8 cellular contexts compared by ENCODE assay signal in the genomic region with DNA sequence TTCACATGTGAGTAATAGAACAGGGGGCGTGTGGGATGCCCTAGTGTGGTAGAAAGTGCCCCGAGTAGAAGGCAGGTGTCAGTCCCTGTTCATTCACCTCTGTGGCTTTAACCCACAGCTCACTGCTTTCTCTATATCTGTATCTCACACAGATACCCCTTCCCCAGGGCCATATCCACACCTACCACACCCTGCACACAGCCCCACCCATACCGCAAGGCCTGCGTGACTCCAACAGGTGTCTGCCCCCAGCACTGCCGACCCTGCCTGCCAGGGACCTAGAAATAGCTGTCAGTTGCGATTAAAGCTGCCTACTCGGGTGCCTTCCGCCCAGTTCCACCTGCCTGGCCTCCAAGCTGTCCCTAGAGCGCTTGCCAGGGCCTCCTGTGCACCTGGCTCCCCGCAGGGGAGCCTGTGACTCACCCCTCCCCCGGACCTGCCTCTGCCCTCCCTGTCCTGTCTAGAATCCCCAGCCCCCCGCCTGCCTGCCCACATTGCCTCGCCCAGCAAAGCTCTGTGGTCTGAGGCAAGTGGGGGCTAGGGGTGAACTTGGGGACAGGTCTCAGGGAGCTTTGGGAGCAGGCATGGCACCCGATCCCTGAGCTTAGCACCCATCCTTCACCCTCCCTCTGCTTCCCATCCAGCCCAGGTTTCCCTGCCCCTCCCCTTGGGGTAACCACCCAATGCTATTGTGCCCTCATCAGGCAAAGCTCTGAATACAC. TPM values are rescaled to one million over a fixed set of nuclear protein-coding genes. Genes with fewer than 3 reads are reported as not detected.
DNase-seq lines count a peak whose midpoint lies in the region; ATAC-seq and TF ChIP-seq lines count a peak whose summit lies in the region.

No MANE protein-coding gene starts in this region.

- no peaks in the 10 kb centered on the region for H3K9me3 Mint-ChIP-seq in activated CD4-positive, alpha-beta T cell treated with anti-CD3 and anti-CD28 coated beads for 36 hours (ENCODE audit: low read depth)
- no peaks in the 10 kb centered on the region for H3K9me3 Mint-ChIP-seq in MCF 10A (ENCODE audit: unreplicated experiment)

- CTCF ChIA-PET in activated CD4-positive, alpha-beta T cell treated with anti-CD3 and anti-CD28 coated beads for 36 hours (lab: Charles Lee), result interaction anchor here (0.6 to 31.0 kb wide), 4 partner anchors 8 to 60 kb away, joined by 3 to 712 read pairs (median 54); a partner anchor contains a TSS
- CTCF ChIA-PET in MCF 10A (lab: Yijun Ruan, JAX), result interaction anchor here (0.6 to 31.0 kb wide), 16 partner anchors 8 to 1850 kb away, joined by 3 to 1902 read pairs (median 8); a partner anchor contains a TSS

- H3K27me3 Mint-ChIP-seq in activated CD4-positive, alpha-beta T cell treated with anti-CD3 and anti-CD28 coated beads for 36 hours, result no peaks in the 10 kb centered on the region
- no peaks in the 10 kb centered on the region for H3K27me3 Mint-ChIP-seq in MCF 10A (ENCODE audit: insufficient read depth, unreplicated experiment)

- peak; percentile 59 for DNase-seq in activated CD4-positive, alpha-beta T cell treated with anti-CD3 and anti-CD28 coated beads for 36 hours
- no peak for DNase-seq in activated CD4-positive, alpha-beta T cell treated with anti-CD3 and anti-CD28 coated beads, Interleukin-2, amount 50 U/mL, for 1 hour
- DNase-seq in NCI-H510A (lab: John Stamatoyannopoulos, UW) (peak; percentile 87), MCF 10A (ENCODE audit: unreplicated experiment) (peak; percentile 88), hippocampal formation (lab: John Stamatoyannopoulos, UW) (no peak)
- DNase-seq in stimulated activated CD8-positive, alpha-beta memory T cell treated with anti-CD3 and anti-CD28 coated beads, Interleukin-4, amount 100 ng/mL, for 48 hours, result peak; percentile 43

- BruUV-seq in MCF 10A (replicated peaks; lab: Mats Ljungman, UMichigan), result no TSS peak

- intact Hi-C loops in activated CD4-positive, alpha-beta T cell treated with anti-CD3 and anti-CD28 coated beads for 36 hours (cut with DNase I, micrococcal nuclease), result no loop called here
- intact Hi-C loops in MCF 10A (cut with micrococcal nuclease), result no loop called here

- no peak overlapping the region for H3K4me3 Mint-ChIP-seq in activated CD4-positive, alpha-beta T cell treated with anti-CD3 and anti-CD28 coated beads for 36 hours
- H3K4me3 Mint-ChIP-seq in MCF 10A (ENCODE audit: unreplicated experiment), result no peak overlapping the region

- peak; percentile 50 for ATAC-seq in activated CD4-positive, alpha-beta T cell treated with anti-CD3 and anti-CD28 coated beads for 36 hours
- no peak for ATAC-seq in GM19397 (IDR thresholded peaks at IDR 0.05; ENCODE audit: unreplicated experiment)
- no peak for ATAC-seq in HG03354 (IDR thresholded peaks at IDR 0.05; ENCODE audit: poor library complexity, severe bottlenecking, unreplicated experiment)

- peak overlapping the region; percentile 60 for H3K27ac Mint-ChIP-seq in activated CD4-positive, alpha-beta T cell treated with anti-CD3 and anti-CD28 coated beads for 36 hours
- peak overlapping the region; percentile 42 for H3K27ac Mint-ChIP-seq in MCF 10A (ENCODE audit: low read depth, unreplicated experiment)

- H3K36me3 Mint-ChIP-seq in activated CD4-positive, alpha-beta T cell treated with anti-CD3 and anti-CD28 coated beads for 36 hours (ENCODE audit: low read depth), result peaks cover 35% of the 10 kb centered on the region
- H3K36me3 Mint-ChIP-seq in MCF 10A (ENCODE audit: insufficient read depth, unreplicated experiment), result peaks cover 85% of the 10 kb centered on the region

- no peak for TF ChIP-seq CTCF in MCF 10A (IDR thresholded peaks at IDR 0.05; ENCODE audit: unreplicated experiment)

- H3K4me1 Mint-ChIP-seq in activated CD4-positive, alpha-beta T cell treated with anti-CD3 and anti-CD28 coated beads for 36 hours, result peaks cover 25% of the 10 kb centered on the region
- H3K4me1 Mint-ChIP-seq in MCF 10A (ENCODE audit: insufficient read depth, unreplicated experiment), result peaks cover 37% of the 10 kb centered on the region

- POLR2A ChIA-PET in activated CD4-positive, alpha-beta T cell treated with anti-CD3 and anti-CD28 coated beads for 36 hours (lab: Charles Lee), result interaction anchor here (0.6 to 1.0 kb wide), 3 partner anchors 38 to 153 kb away, joined by 3 to 4 read pairs (median 3); a partner anchor contains a TSS
- POLR2A ChIA-PET in MCF 10A (lab: Yijun Ruan, JAX), result interaction anchor here (0.6 to 30.6 kb wide), 12 partner anchors 9 to 153 kb away, joined by 3 to 1321 read pairs (median 6); a partner anchor contains a TSS

RNA-seq across cellular contexts. Expression of a gene that starts 38.3 kb away (rescaled TPM):
- 1 to 10 TPM; 2.2 to 3.5 TPM for total RNA-seq in activated CD4-positive, alpha-beta T cell treated with anti-CD3 and anti-CD28 coated beads for 36 hours
- total RNA-seq in MCF 10A (2022), result 35.7 and 38.4 TPM in 2 replicates

RNA-seq across cellular contexts. Expression of a gene that starts 52.6 kb away (rescaled TPM):
- 100 to 1,000 TPM; 108 to 111 TPM for total RNA-seq in activated CD4-positive, alpha-beta T cell treated with anti-CD3 and anti-CD28 coated beads for 36 hours
- 276 and 338 TPM in 2 replicates for total RNA-seq in MCF 10A (2022)

Comparison
In these comparisons a context has a peak if more than half of its experiments do, and no peak if none do; other contexts are left out.
1. DNase-seq: peak in activated CD4-positive, alpha-beta T cell treated with anti-CD3 and anti-CD28 coated beads for 36 hours (single experiment), NCI-H510A (single experiment), MCF 10A (single experiment) and stimulated activated CD8-positive, alpha-beta memory T cell treated with anti-CD3 and anti-CD28 coated beads, Interleukin-4, amount 100 ng/mL, for 48 hours (single experiment); none in activated CD4-positive, alpha-beta T cell treated with anti-CD3 and anti-CD28 coated beads, Interleukin-2, amount 50 U/mL, for 1 hour (single experiment) and hippocampal formation (0 of 2).